9 cellular contexts compared by ENCODE assay signal in the genomic region with DNA sequence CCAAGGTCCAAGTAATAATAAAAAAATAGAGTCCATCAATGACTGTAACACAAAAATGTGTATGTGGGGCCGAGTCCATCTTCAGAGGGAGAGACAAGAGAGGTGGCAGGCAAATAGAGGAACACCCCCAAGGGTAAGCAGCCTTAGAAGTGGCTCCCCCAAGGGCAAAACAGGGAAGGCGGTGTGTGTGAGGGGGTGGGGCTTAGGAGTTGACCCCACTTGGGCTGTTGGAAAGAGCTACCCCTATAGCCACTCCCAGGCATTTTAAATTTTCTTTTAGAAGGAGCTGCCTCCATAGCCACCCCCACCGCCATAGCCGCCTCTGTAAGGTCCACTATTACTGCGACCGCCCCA. TPM values are rescaled to one million over a fixed set of nuclear protein-coding genes. Genes with fewer than 3 reads are reported as not detected.
DNase-seq lines count a peak whose midpoint lies in the region; ATAC-seq, FAIRE-seq and TF ChIP-seq lines count a peak whose summit lies in the region.
"Had no signal": no experiment of that assay in that cellular context is flagged by ENCODE, and none has a peak within 500 bp of the region (broad histone marks: within the 10 kb centered on the region; RNA-seq: fewer than 3 reads in every experiment).

No MANE protein-coding gene starts in this region.

- BruUV-seq in GM12878 (replicated peaks; lab: Mats Ljungman, UMichigan), result no TSS peak

- DNase-seq in NK-92 treated with Interleukin-12 subunit alpha and Interleukin-12 subunit beta, amount 100 ng/mL, for 24 hours (lab: John Stamatoyannopoulos, UW), result peak; percentile 36
- DNase-seq in NK-92 (lab: John Stamatoyannopoulos, UW; ENCODE audit: unreplicated experiment), result no peak
- peak; percentile 43 for DNase-seq in NOMO-1 treated with dmso at 0.1 percent for 144 hours (lab: John Stamatoyannopoulos, UW; ENCODE audit: unreplicated experiment)
- no peak for DNase-seq in GM12878 (ENCODE audit: low read depth, low spot score)
- DNase-seq in kidney, result no peak

- in situ Hi-C loops in GM12878 (cut with MboI), result no loop called here

- H3K36me3 ChIP-seq in GM12878 (ENCODE audit: control insufficient read depth in 2 of 2, insufficient read depth in 2 of 2, low read length in 1 of 2) (no peaks in the 10 kb centered on the region; a peak in 1 of 4 replicates), kidney (ENCODE audit: control insufficient read depth in 1 of 2, insufficient read depth in 2 of 2, low read length in 2 of 2) (no peaks in the 10 kb centered on the region), stomach smooth muscle (ENCODE audit: control insufficient read depth in 2 of 2, insufficient read depth in 2 of 2, low read length in 2 of 2) (no peaks in the 10 kb centered on the region)

- H3K27ac ChIP-seq in GM12878 (ENCODE audit: control insufficient read depth, insufficient read depth), result peak overlapping the region; percentile 96
- peak overlapping the region; percentile 100 for H3K27ac ChIP-seq in kidney (ENCODE audit: low read depth in 2 of 2, low read length in 2 of 2)
- peak overlapping the region; percentile 100 for H3K27ac ChIP-seq in stomach smooth muscle (ENCODE audit: low read length)

- peak; percentile 25 for ATAC-seq in GM12878
- ATAC-seq in HG02798 (IDR thresholded peaks at IDR 0.05; ENCODE audit: poor library complexity, unreplicated experiment), result no peak
- no peak for ATAC-seq in GM19328 (IDR thresholded peaks at IDR 0.05; ENCODE audit: unreplicated experiment)

- H3K9me3 ChIP-seq in GM12878 (replicated peaks; ENCODE audit: control insufficient read depth, insufficient read depth, low read length) (no peaks in the 10 kb centered on the region), kidney (ENCODE audit: control insufficient read depth in 1 of 2, low read length in 2 of 2) (no peaks in the 10 kb centered on the region), stomach smooth muscle (ENCODE audit: control insufficient read depth in 2 of 2, low read length in 2 of 2) (no peaks in the 10 kb centered on the region)

- RAD21 ChIA-PET in GM12878 (lab: Charles Lee; ENCODE audit: unreplicated experiment), result interaction anchor here (1.1 to 2.9 kb wide), 9 partner anchors 10 to 281 kb away, joined by 3 to 13 read pairs (median 5); a partner anchor contains a TSS

- POLR2A ChIA-PET in GM12878 (lab: Charles Lee), result interaction anchor here (0.6 to 2.4 kb wide), 9 partner anchors 12 to 843 kb away, joined by 3 to 14 read pairs (median 7); a partner anchor contains a TSS

- H3K9ac ChIP-seq in GM12878 (ENCODE audit: control insufficient read depth, insufficient read depth, low read length) (peak overlapping the region; percentile 98), kidney (ENCODE audit: low read length in 2 of 2) (peak overlapping the region; percentile 74 to 91), stomach smooth muscle (ENCODE audit: low read length in 2 of 2) (peak overlapping the region; percentile 77 to 100)

- H3K4me3 ChIP-seq in GM12878 (peak overlapping the region; percentile 91), kidney (ENCODE audit: low read length in 2 of 2) (peak overlapping the region; percentile 84 to 97), stomach smooth muscle (ENCODE audit: low read length in 2 of 2) (peak overlapping the region; percentile 94 to 96)

- no peak for TF ChIP-seq CTCF in GM12878 (IDR thresholded peaks at IDR 0.05 in 2 of 3, conservative IDR thresholded peaks at IDR 0.05 in 1 of 3; ENCODE audit: control insufficient read depth in 2 of 3, extremely low read depth in 1 of 3, insufficient read depth in 1 of 3, low read depth in 3 of 3, low read length in 3 of 3)
- TF ChIP-seq CTCF in kidney (IDR thresholded peaks at IDR 0.05; ENCODE audit: borderline replicate concordance, extremely low read depth, insufficient read depth), result no peak

- 0% methylated on average over 6 of the region's 6 CpGs for WGBS in GM12878 (ENCODE audit: insufficient coverage, insufficient replicate concordance, low lambda C conversion rate, missing lambda C conversion rate)

- H2AFZ ChIP-seq in GM12878 (ENCODE audit: control insufficient read depth, low read depth, low read length), result no peak overlapping the region

- no peak for TF ChIP-seq RAD21 in GM12878 (IDR thresholded peaks at IDR 0.05; ENCODE audit: insufficient read depth, low read depth, low read length)

- TF ChIP-seq POLR2A in GM12878 (IDR thresholded peaks at IDR 0.05; ENCODE audit: low read depth, low read length), result no peak

- H3K4me1 ChIP-seq in GM12878 (ENCODE audit: control insufficient read depth, insufficient read depth, low read length) (peaks cover 17% of the 10 kb centered on the region), kidney (ENCODE audit: control insufficient read depth in 1 of 2, insufficient read depth in 1 of 2, low read depth in 1 of 2, low read length in 2 of 2) (peaks cover 0 to 6% of the 10 kb centered on the region in 2 donors), stomach smooth muscle (ENCODE audit: control insufficient read depth, insufficient read depth, low read length) (peaks cover 12% of the 10 kb centered on the region)

- TF ChIP-seq EP300 in GM12878 (IDR thresholded peaks at IDR 0.05; ENCODE audit: borderline replicate concordance in 1 of 2, control insufficient read depth in 1 of 2, low read depth in 2 of 2, low read length in 2 of 2), result no peak

- H3K27me3 ChIP-seq in GM12878 (replicated peaks in 1 of 2; ENCODE audit: control insufficient read depth in 2 of 2, insufficient read depth in 2 of 2, low read length in 1 of 2) (no peaks in the 10 kb centered on the region), stomach smooth muscle (ENCODE audit: control insufficient read depth in 1 of 2, insufficient read depth in 2 of 2, low read length in 2 of 2) (no peaks in the 10 kb centered on the region)

- no peaks in the 10 kb centered on the region for H4K20me1 ChIP-seq in GM12878 (ENCODE audit: control insufficient read depth, insufficient read depth)

- FAIRE-seq in GM12878 (lab: Jason Lieb, UNC), result no peak
- FAIRE-seq in kidney (lab: Jason Lieb, UNC), result no peak
- FAIRE-seq: endometrium had no signal

- SMC1A ChIA-PET in GM12878 (lab: Charles Lee; ENCODE audit: uncharacterized antibody, unreplicated experiment), result interaction anchor here (0.8 to 1.6 kb wide), 5 partner anchors 8 to 256 kb away, joined by 3 to 10 read pairs (median 3); a partner anchor contains a TSS

- CTCF ChIA-PET in GM12878 (lab: Yijun Ruan, JAX), result interaction anchor here (0.8 to 2.3 kb wide), 11 partner anchors 11 to 381 kb away, joined by 3 to 22 read pairs (median 5); a partner anchor contains a TSS

- H3K79me2 ChIP-seq in GM12878 (ENCODE audit: control insufficient read depth, insufficient read depth, low read length), result peaks cover 48% of the 10 kb centered on the region

- H3K4me2 ChIP-seq in GM12878 (ENCODE audit: control insufficient read depth, insufficient read depth), result peak overlapping the region; percentile 88

- intact Hi-C loops in GM12878 (cut with micrococcal nuclease; ENCODE audit: unreplicated experiment), result loop anchor here (1.0 to 10.0 kb wide), 3 partner anchors 103 to 712 kb away; a partner anchor contains a TSS
- intact Hi-C loops in kidney (cut with DNase I), result no loop called here

TF ChIP-seq in GM12878, 131 proteins besides CTCF, POLR2A, EP300 and RAD21 (continues in another document):
- no peak for TF ChIP-seq RAD51 (IDR thresholded peaks at IDR 0.05)
- TF ChIP-seq, protein P1, sequence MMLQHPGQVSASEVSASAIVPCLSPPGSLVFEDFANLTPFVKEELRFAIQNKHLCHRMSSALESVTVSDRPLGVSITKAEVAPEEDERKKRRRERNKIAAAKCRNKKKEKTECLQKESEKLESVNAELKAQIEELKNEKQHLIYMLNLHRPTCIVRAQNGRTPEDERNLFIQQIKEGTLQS (IDR thresholded peaks at IDR 0.05; ENCODE audit: borderline replicate concordance, extremely low read depth, low read depth, low read length), result no peak
- no peak for TF ChIP-seq YBX1 (IDR thresholded peaks at IDR 0.05)
- TF ChIP-seq ATF7 (IDR thresholded peaks at IDR 0.05; ENCODE audit: low read depth), result peak; percentile 40; the same call in 1 of the 2 replicates

RNA-seq across cellular contexts. Expression of a gene that starts 1.3 kb away (rescaled TPM):
- total RNA-seq in GM12878 (2013; cell fraction: nucleolus; rRNA removed), result 20.8 and 23.0 TPM in 2 replicates
- 7.9 and 10.7 TPM in 2 replicates for total RNA-seq in GM12878 (2014; rRNA removed)
- 12.9 and 14.3 TPM in 2 replicates for total RNA-seq in GM12878 (2014; rRNA removed; fragmentation: Illumina TruSeq; extraction: Trizol)
- 44.4 and 45.0 TPM in 2 replicates for total RNA-seq in GM12878 (2021)
- polyA plus RNA-seq in GM12878 (2011; ENCODE audit: low read depth), result 7.0 TPM
- polyA plus RNA-seq in GM12878 (2011; rRNA removed), result 15.5 and 18.4 TPM in 2 replicates
- polyA plus RNA-seq in GM12878 (2011; cell fraction: cytosol; rRNA removed), result 13.6 and 23.7 TPM in 2 replicates
- polyA plus RNA-seq in GM12878 (2011; cell fraction: nucleus; rRNA removed), result 6.8 and 13.6 TPM in 2 replicates
- polyA plus RNA-seq in GM12878 (2012), result 23.4 and 29.1 TPM in 2 replicates
- 23.4 and 26.1 TPM in 2 replicates for polyA plus RNA-seq in GM12878 (2014; fragmentation: Illumina TruSeq; extraction: Trizol)
- polyA plus RNA-seq in GM12878 (2014; fragmentation: Nextera tagmentation; extraction: Ambion mirVana), result 1 to 10 TPM; 7.3 to 8.2 TPM
- polyA plus RNA-seq in GM12878 (2014; rRNA removed), result 37.8 and 48.1 TPM in 2 replicates
- 1 to 10 TPM; 6.3 to 9.4 TPM for polyA plus RNA-seq in GM12878 (2016; fragmentation: Nextera tagmentation; extraction: Ambion mirVana)
- 7.8 and 11.1 TPM in 2 replicates for polyA minus RNA-seq in GM12878 (2011; rRNA and poly(A)+ RNA removed)
- 7.7 and 8.0 TPM in 2 replicates for polyA minus RNA-seq in GM12878 (2011; cell fraction: cytosol; rRNA and poly(A)+ RNA removed)
- 7.1 and 12.8 TPM in 2 replicates for polyA minus RNA-seq in GM12878 (2011; cell fraction: nucleus; rRNA and poly(A)+ RNA removed)
- total RNA-seq in kidney, result 28.3 TPM
- polyA plus RNA-seq in kidney (ENCODE audit: insufficient read depth, low read depth, low replicate concordance), result 16.0 TPM

RNA-seq across cellular contexts. Expression of a gene that starts 17.0 kb away (rescaled TPM):
- 49.4 and 54.9 TPM in 2 replicates for total RNA-seq in GM12878 (2013; cell fraction: nucleolus; rRNA removed)
- 5.3 and 6.3 TPM in 2 replicates for total RNA-seq in GM12878 (2014; rRNA removed)
- total RNA-seq in GM12878 (2014; rRNA removed; fragmentation: Illumina TruSeq; extraction: Trizol), result 5.8 and 7.0 TPM in 2 replicates
- total RNA-seq in GM12878 (2021), result 11.7 and 14.2 TPM in 2 replicates
- polyA plus RNA-seq in GM12878 (2011; ENCODE audit: low read depth), result 6.9 TPM
- 9.9 and 10.6 TPM in 2 replicates for polyA plus RNA-seq in GM12878 (2011; rRNA removed)
- 6.1 and 7.2 TPM in 2 replicates for polyA plus RNA-seq in GM12878 (2011; cell fraction: cytosol; rRNA removed)
- 20.7 and 23.2 TPM in 2 replicates for polyA plus RNA-seq in GM12878 (2011; cell fraction: nucleus; rRNA removed)
- polyA plus RNA-seq in GM12878 (2012), result 6.8 and 7.9 TPM in 2 replicates
- 6.8 and 6.9 TPM in 2 replicates for polyA plus RNA-seq in GM12878 (2014; fragmentation: Illumina TruSeq; extraction: Trizol)
- 1 to 10 TPM; 1.7 to 2.3 TPM for polyA plus RNA-seq in GM12878 (2014; fragmentation: Nextera tagmentation; extraction: Ambion mirVana)
- polyA plus RNA-seq in GM12878 (2014; rRNA removed), result 7.1 and 10.1 TPM in 2 replicates
- polyA plus RNA-seq in GM12878 (2016; fragmentation: Nextera tagmentation; extraction: Ambion mirVana), result 1 to 10 TPM; 4.9 to 5.4 TPM
- polyA minus RNA-seq in GM12878 (2011; rRNA and poly(A)+ RNA removed), result 31.1 and 41.2 TPM in 2 replicates
- 5.2 and 6.0 TPM in 2 replicates for polyA minus RNA-seq in GM12878 (2011; cell fraction: cytosol; rRNA and poly(A)+ RNA removed)
- 17.9 and 24.6 TPM in 2 replicates for polyA minus RNA-seq in GM12878 (2011; cell fraction: nucleus; rRNA and poly(A)+ RNA removed)
- total RNA-seq in kidney, result 15.0 TPM
- 8.6 TPM for polyA plus RNA-seq in kidney (ENCODE audit: insufficient read depth, low read depth, low replicate concordance)

Comparison
In these comparisons a context has a peak if more than half of its experiments do, and no peak if none do; other contexts are left out.
1. DNase-seq: peak in NK-92 treated with Interleukin-12 subunit alpha and Interleukin-12 subunit beta, amount 100 ng/mL, for 24 hours (single experiment) and NOMO-1 treated with dmso at 0.1 percent for 144 hours (single experiment); none in NK-92 (single experiment), GM12878 (single experiment) and kidney (single experiment).
2. Peak in every context shown above with its lines, with median percentiles within 50 percentile points of each other: H3K27ac ChIP-seq, H3K4me3 ChIP-seq and H3K9ac ChIP-seq.